In genomic region chr12:5000204-5000603, GRCh38 we compare ENCODE assay signal across 19 cellular contexts. TPM values are rescaled to one million over a fixed set of nuclear protein-coding genes. Genes with fewer than 3 reads are reported as not detected.
DNase-seq lines count a peak whose midpoint lies in the region; ATAC-seq and TF ChIP-seq lines count a peak whose summit lies in the region.
"Had no signal": no experiment of that assay in that cellular context is flagged by ENCODE, and none has a peak within 500 bp of the region (broad histone marks: within the 10 kb centered on the region; RNA-seq: fewer than 3 reads in every experiment).

No MANE protein-coding gene starts in this region.

- no peaks in the 10 kb centered on the region for H3K9me3 Mint-ChIP-seq in Caco-2 (ENCODE audit: unreplicated experiment)
- H3K9me3 Mint-ChIP-seq: activated CD8-positive, alpha-beta T cell treated with anti-CD3 and anti-CD28 coated beads for 36 hours; activated naive CD4-positive, alpha-beta T cell treated with anti-CD3 and anti-CD28 coated beads, Interleukin-2, amount 50 U/mL, for 72 hours; activated T-cell treated with anti-CD3 and anti-CD28 coated beads, Interleukin-2, amount 50 U/mL, for 4 hours; stimulated activated effector memory CD8-positive, alpha-beta T cell treated with anti-CD3 and anti-CD28 coated beads, Interleukin-12 subunit alpha, Interleukin-12 subunit beta, amount 100 ng/mL, for 72 hours; T-helper 1 cell treated with Interleukin-12 subunit alpha and Interleukin-12 subunit beta and Interleukin-4 antibody, amounts not matched to agents 30 μg/mL and 1 μg/mL, for 36 hours had no signal

- H3K4me1 ChIP-seq in Caco-2 (no peaks in the 10 kb centered on the region), esophagus squamous epithelium (peaks cover 0 to 10% (median 3%) of the 10 kb centered on the region in 3 donors)
- H3K4me1 ChIP-seq: testis had no signal

- no peak for TF ChIP-seq POLR2A in esophagus squamous epithelium (IDR thresholded peaks at IDR 0.05)

- in situ Hi-C loops in GM13977 (cut with MboI; ENCODE audit: low pct_unique_long_range_greater_than_20kb, low sequenced_read_pairs, unreplicated experiment): no loop called here

- H3K27me3 ChIP-seq in Caco-2 (replicated peaks; ENCODE audit: control insufficient read depth, insufficient read depth, low read length) (peaks cover 4% of the 10 kb centered on the region), esophagus squamous epithelium (peaks cover 0 to 85% (median 2%) of the 10 kb centered on the region in 4 donors)
- H3K27me3 ChIP-seq: testis had no signal

- H3K9me3 ChIP-seq in Caco-2: no peaks in the 10 kb centered on the region
- no peaks in the 10 kb centered on the region for H3K9me3 ChIP-seq in esophagus squamous epithelium
- H3K9me3 ChIP-seq: testis had no signal

- POLR2A ChIA-PET in Caco-2 (lab: Charles Lee): no interaction called here

- no peak overlapping the region for H3K4me3 Mint-ChIP-seq in Caco-2 (ENCODE audit: unreplicated experiment)
- H3K4me3 Mint-ChIP-seq: activated CD8-positive, alpha-beta T cell treated with anti-CD3 and anti-CD28 coated beads for 36 hours; activated T-cell treated with anti-CD3 and anti-CD28 coated beads, Interleukin-2, amount 50 U/mL, for 4 hours; B cell; stimulated activated effector memory CD8-positive, alpha-beta T cell treated with anti-CD3 and anti-CD28 coated beads, Interleukin-12 subunit alpha, Interleukin-12 subunit beta, amount 100 ng/mL, for 72 hours; T-helper 1 cell treated with Interleukin-12 subunit alpha and Interleukin-12 subunit beta and Interleukin-4 antibody, amounts not matched to agents 30 μg/mL and 1 μg/mL, for 36 hours had no signal

- no TSS peak for BruUV-seq in Caco-2 (replicated peaks; lab: Mats Ljungman, UMichigan)

- intact Hi-C loops in Caco-2 (cut with micrococcal nuclease; ENCODE audit: unreplicated experiment) (no loop called here), esophagus squamous epithelium (cut with DNase I) (loop anchor here (5.0 kb wide), 1 partner anchor 143 kb away; no protein-coding TSS in a partner anchor)

- CTCF ChIA-PET in Caco-2 (lab: Charles Lee): interaction anchor here (0.6 to 3.3 kb wide), 6 partner anchors 36 to 151 kb away, joined by 3 to 20 read pairs (median 4); no protein-coding TSS in a partner anchor

- no peak overlapping the region for H3K27ac ChIP-seq in esophagus squamous epithelium
- H3K27ac ChIP-seq: coronary artery, testis had no signal

- H3K36me3 ChIP-seq in Caco-2 (ENCODE audit: control insufficient read depth, insufficient read depth, low read length) (no peaks in the 10 kb centered on the region), esophagus squamous epithelium (no peaks in the 10 kb centered on the region)

- DNase-seq in Caco-2: peak in 1 of 2 experiments; percentile 39
- DNase-seq in ELR (ENCODE audit: low read depth): peak; percentile 32
- peak; percentile 12 for DNase-seq in NCI-H1694 treated with DMSO at 0.1 percent for 48 hours (lab: John Stamatoyannopoulos, UW)
- no peak for DNase-seq in epithelial cell of proximal tubule (ENCODE audit: low read depth)
- no peak for DNase-seq in esophagus squamous epithelium (lab: John Stamatoyannopoulos, UW)
- no peak for DNase-seq in GM13977 (ENCODE audit: low spot score)
- DNase-seq: activated CD8-positive, alpha-beta T cell treated with anti-CD3 and anti-CD28 coated beads for 36 hours; activated T-cell treated with anti-CD3 and anti-CD28 coated beads, Interleukin-2, amount 50 U/mL, for 4 hours; MV-4-11; NCI-H2171; testis had no signal

- H3K4me1 Mint-ChIP-seq in Caco-2 (ENCODE audit: low read depth, unreplicated experiment): no peaks in the 10 kb centered on the region
- H3K4me1 Mint-ChIP-seq: B cell; stimulated activated effector memory CD8-positive, alpha-beta T cell treated with anti-CD3 and anti-CD28 coated beads, Interleukin-12 subunit alpha, Interleukin-12 subunit beta, amount 100 ng/mL, for 72 hours had no signal

- TF ChIP-seq CTCF in Caco-2 (IDR thresholded peaks at IDR 0.05; ENCODE audit: insufficient read depth in 1 of 2, low read depth in 1 of 2, low read length in 1 of 2, severe bottlenecking in 1 of 2, unreplicated experiment in 1 of 2) (peak; percentile 32 to 34), epithelial cell of proximal tubule (conservative IDR thresholded peaks at IDR 0.05; ENCODE audit: low read depth, low read length) (peak; percentile 9), esophagus squamous epithelium (IDR thresholded peaks at IDR 0.05) (no peak), GM13977 (IDR thresholded peaks at IDR 0.05; ENCODE audit: extremely low read depth, insufficient read depth, missing control alignments) (no peak)

- H3K36me3 Mint-ChIP-seq in Caco-2 (ENCODE audit: insufficient read depth, unreplicated experiment): no peaks in the 10 kb centered on the region
- H3K36me3 Mint-ChIP-seq: activated naive CD4-positive, alpha-beta T cell treated with anti-CD3 and anti-CD28 coated beads, Interleukin-2, amount 50 U/mL, for 72 hours; stimulated activated effector memory CD8-positive, alpha-beta T cell treated with anti-CD3 and anti-CD28 coated beads, Interleukin-12 subunit alpha, Interleukin-12 subunit beta, amount 100 ng/mL, for 72 hours had no signal

- H3K27me3 Mint-ChIP-seq in Caco-2 (ENCODE audit: insufficient read depth, unreplicated experiment): peaks cover 31% of the 10 kb centered on the region

- ATAC-seq in HG02970 (IDR thresholded peaks at IDR 0.05; ENCODE audit: low FRiP score, unreplicated experiment): no peak
- ATAC-seq: activated CD8-positive, alpha-beta T cell treated with anti-CD3 and anti-CD28 coated beads for 36 hours; activated naive CD4-positive, alpha-beta T cell treated with anti-CD3 and anti-CD28 coated beads, Interleukin-2, amount 50 U/mL, for 72 hours; activated T-cell treated with anti-CD3 and anti-CD28 coated beads, Interleukin-2, amount 50 U/mL, for 4 hours; left lobe of liver; stimulated activated effector memory CD8-positive, alpha-beta T cell treated with anti-CD3 and anti-CD28 coated beads, Interleukin-12 subunit alpha, Interleukin-12 subunit beta, amount 100 ng/mL, for 72 hours had no signal

- WGBS in esophagus squamous epithelium, 2 donors: 80% methylated on average over 1 of the region's 3 CpGs; no CpG with 5 or more reads in 1 of the 2 donors

- H3K27ac Mint-ChIP-seq in Caco-2 (ENCODE audit: unreplicated experiment): no peak overlapping the region
- H3K27ac Mint-ChIP-seq: activated CD8-positive, alpha-beta T cell treated with anti-CD3 and anti-CD28 coated beads for 36 hours; B cell; stimulated activated effector memory CD8-positive, alpha-beta T cell treated with anti-CD3 and anti-CD28 coated beads, Interleukin-12 subunit alpha, Interleukin-12 subunit beta, amount 100 ng/mL, for 72 hours; T-helper 1 cell treated with Interleukin-12 subunit alpha and Interleukin-12 subunit beta and Interleukin-4 antibody, amounts not matched to agents 30 μg/mL and 1 μg/mL, for 36 hours had no signal

- H3K4me3 ChIP-seq in Caco-2 (ENCODE audit: low read depth, low read length) (no peak overlapping the region), epithelial cell of proximal tubule (ENCODE audit: low read depth, low read length) (no peak overlapping the region), esophagus squamous epithelium (no peak overlapping the region)
- H3K4me3 ChIP-seq: coronary artery, testis had no signal

RNA-seq across cellular contexts. Expression of gene KCNA5, which starts 43.5 kb away (rescaled TPM):
- total RNA-seq in Caco-2 (2022) (not detected in 2 replicates), epithelial cell of proximal tubule (not detected in 2 replicates), esophagus squamous epithelium (1 to 10 TPM in 2 of 4 donors, under 1 TPM in 1, not detected in 1; 0.13 to 8.2 (median 1.8) TPM)
- total RNA-seq: activated CD8-positive, alpha-beta T cell treated with anti-CD3 and anti-CD28 coated beads for 36 hours; activated naive CD4-positive, alpha-beta T cell treated with anti-CD3 and anti-CD28 coated beads, Interleukin-2, amount 50 U/mL, for 72 hours; activated T-cell treated with anti-CD3 and anti-CD28 coated beads, Interleukin-2, amount 50 U/mL, for 4 hours; endothelial cell of umbilical vein had no signal

Comparison
In these comparisons a context has a peak if more than half of its experiments do, and no peak if none do; other contexts are left out.
1. DNase-seq: peak in ELR (single experiment) and NCI-H1694 treated with DMSO at 0.1 percent for 48 hours (single experiment); none in epithelial cell of proximal tubule (single experiment), esophagus squamous epithelium (single experiment) and GM13977 (single experiment).
2. CTCF ChIP-seq: peak in Caco-2 (2 of 2) and epithelial cell of proximal tubule (single experiment); none in esophagus squamous epithelium (0 of 6) and GM13977 (single experiment).